Comparison of ENCODE assay signal across 22 cellular contexts in the genomic region with DNA sequence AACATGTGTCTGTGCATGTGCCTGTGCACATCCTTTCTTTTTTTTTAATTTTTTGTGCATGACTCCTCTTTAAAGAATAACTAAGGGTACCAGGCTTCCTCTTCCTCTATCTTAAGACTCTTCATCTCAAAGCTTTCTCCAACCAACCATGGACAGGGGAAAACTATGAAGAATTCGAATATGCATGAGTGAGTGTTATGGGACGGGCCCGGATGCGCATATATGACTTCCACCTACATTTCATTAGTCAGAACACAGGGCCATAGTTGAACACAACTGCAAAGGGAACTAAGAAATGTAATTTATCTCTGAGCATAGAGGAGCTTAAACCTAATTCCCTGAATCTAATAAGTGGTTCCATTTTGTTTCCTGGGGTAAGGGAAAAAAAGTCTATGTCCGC.
A peak's percentile ranks its signal among the peaks of the same experiment; 100 is the strongest.
DNase-seq lines count a peak whose midpoint lies in the region; ATAC-seq and TF ChIP-seq lines count a peak whose summit lies in the region.
"Had no signal": no experiment of that assay in that cellular context is flagged by ENCODE, and none has a peak within 500 bp of the region (broad histone marks: within the 10 kb centered on the region; RNA-seq: fewer than 3 reads in every experiment).

No MANE protein-coding gene starts in this region.

- no peaks in the 10 kb centered on the region for H3K36me3 Mint-ChIP-seq in stimulated activated naive B cell treated with anti-CD40 and anti-IgM and Interleukin-4, amounts not matched to agents 10 μg/mL and 1 μg/mL and 100 μg/mL, for 72 hours
- H3K36me3 Mint-ChIP-seq: CD14-positive monocyte had no signal

- no peak overlapping the region for H3K27ac Mint-ChIP-seq in stimulated activated naive B cell treated with anti-CD40 and anti-IgM and Interleukin-4, amounts not matched to agents 10 μg/mL and 1 μg/mL and 100 μg/mL, for 72 hours
- H3K27ac Mint-ChIP-seq: CD14-positive monocyte, GM23338, T-helper 17 cell had no signal

- H3K27ac ChIP-seq in RWPE1, result no peak overlapping the region
- H3K27ac ChIP-seq: HL-60, KMS-11, PC-9, SJSA1 had no signal

- ATAC-seq in GM18870 (IDR thresholded peaks at IDR 0.05; ENCODE audit: unreplicated experiment), result peak; percentile 38
- peak; percentile 41 for ATAC-seq in GM21717 (IDR thresholded peaks at IDR 0.05; ENCODE audit: unreplicated experiment)
- ATAC-seq in HG03558 (IDR thresholded peaks at IDR 0.05; ENCODE audit: extremely low read depth, unreplicated experiment), result peak; percentile 31
- ATAC-seq in stimulated activated naive B cell treated with anti-CD40 and anti-IgM and Interleukin-4, amounts not matched to agents 10 μg/mL and 1 μg/mL and 100 μg/mL, for 72 hours (replicated peaks), result peak; percentile 86 to 87
- ATAC-seq in HG03039 (IDR thresholded peaks at IDR 0.05; ENCODE audit: unreplicated experiment), result no peak
- ATAC-seq: GM23338, HCT116, T-helper 17 cell had no signal

- no peaks in the 10 kb centered on the region for H3K27me3 Mint-ChIP-seq in stimulated activated naive B cell treated with anti-CD40 and anti-IgM and Interleukin-4, amounts not matched to agents 10 μg/mL and 1 μg/mL and 100 μg/mL, for 72 hours
- H3K27me3 Mint-ChIP-seq: T-helper 17 cell had no signal

- TF ChIP-seq CTCF in RWPE1 (conservative IDR thresholded peaks at IDR 0.05; ENCODE audit: low read depth), result no peak

- POLR2A ChIA-PET in RWPE1 (lab: Yijun Ruan, JAX; ENCODE audit: low non-redundant PET), result no interaction called here

- DNase-seq in stimulated activated naive B cell treated with anti-CD40 and anti-IgM and Interleukin-4, amounts not matched to agents 10 μg/mL and 1 μg/mL and 100 μg/mL, for 72 hours, result no peak
- no peak for DNase-seq in RWPE1 (ENCODE audit: low spot score)
- DNase-seq in NCI-H82 (lab: John Stamatoyannopoulos, UW), result no peak
- DNase-seq: ACHN, DND-41, NCI-H1417, NCI-H187 treated with DMSO at 0.1 percent for 48 hours, NCI-H2227 treated with DMSO at 0.1 percent for 48 hours, NCI-H510A treated with DMSO at 0.1 percent for 48 hours, NCI-H774, PC-9, T-helper 17 cell had no signal

- CTCF ChIA-PET in RWPE1 (lab: Yijun Ruan, JAX), result interaction anchor here (0.6 kb wide), 1 partner anchor 47 kb away, joined by 3 read pairs; no protein-coding TSS in a partner anchor

- peaks cover 0 to 11% of the 10 kb centered on the region in 2 donors for H3K4me1 Mint-ChIP-seq in stimulated activated naive B cell treated with anti-CD40 and anti-IgM and Interleukin-4, amounts not matched to agents 10 μg/mL and 1 μg/mL and 100 μg/mL, for 72 hours
- H3K4me1 Mint-ChIP-seq: CD14-positive monocyte, GM23338, T-helper 17 cell had no signal

- peaks cover 0 to 5% of the 10 kb centered on the region in 2 donors for H3K9me3 Mint-ChIP-seq in stimulated activated naive B cell treated with anti-CD40 and anti-IgM and Interleukin-4, amounts not matched to agents 10 μg/mL and 1 μg/mL and 100 μg/mL, for 72 hours
- H3K9me3 Mint-ChIP-seq: GM23338 had no signal

- no peak overlapping the region for H3K4me3 Mint-ChIP-seq in stimulated activated naive B cell treated with anti-CD40 and anti-IgM and Interleukin-4, amounts not matched to agents 10 μg/mL and 1 μg/mL and 100 μg/mL, for 72 hours
- H3K4me3 Mint-ChIP-seq: CD14-positive monocyte, GM23338, T-helper 17 cell had no signal
